In genomic region chr7:147477526-147477925, GRCh38 we compare ENCODE assay signal across 32 cellular contexts.
DNase-seq lines count a peak whose midpoint lies in the region; ATAC-seq, FAIRE-seq and TF ChIP-seq lines count a peak whose summit lies in the region.
"Had no signal": no experiment of that assay in that cellular context is flagged by ENCODE, and none has a peak within 500 bp of the region (broad histone marks: within the 10 kb centered on the region; RNA-seq: fewer than 3 reads in every experiment).

No MANE protein-coding gene starts in this region.

- no peak overlapping the region for H3K9ac ChIP-seq in SK-N-SH
- H3K9ac ChIP-seq: BLaER1; BLaER1 treated with 17β-estradiol and CSF1 and Interleukin-3, amounts not matched to agents 10 nM and 100 nM had no signal

- H3K9me3 Mint-ChIP-seq in nephron: no peaks in the 10 kb centered on the region

- no peak overlapping the region for H2AFZ ChIP-seq in SK-N-SH (ENCODE audit: low read depth)

- no peak overlapping the region for H3K4me2 ChIP-seq in SK-N-SH
- H3K4me2 ChIP-seq: A549; BLaER1; BLaER1 treated with 17β-estradiol and CSF1 and Interleukin-3, amounts not matched to agents 10 nM and 100 nM had no signal

- H3K4me3 Mint-ChIP-seq in nephron: no peak overlapping the region
- H3K4me3 Mint-ChIP-seq: B cell; CD14-positive monocyte; CD4-positive, alpha-beta memory T cell; CD4-positive, alpha-beta T cell; CD4-positive, CD25-positive, alpha-beta regulatory T cell; CD8-positive, alpha-beta memory T cell; CD8-positive, alpha-beta T cell had no signal

- 0 out of 2 replicates have a peak, but pooled peaks cover 6% of the 10 kb centered on the region for H3K9me3 ChIP-seq in SK-N-SH
- H3K9me3 ChIP-seq: A549; BE2C; BLaER1; BLaER1 treated with 17β-estradiol and CSF1 and Interleukin-3, amounts not matched to agents 10 nM and 100 nM; Caco-2 had no signal

- POLR2A ChIA-PET in SK-N-SH (lab: Yijun Ruan, JAX): no interaction called here

- CTCF ChIA-PET in SK-N-SH (lab: Yijun Ruan, JAX): interaction anchor here (0.6 to 1.1 kb wide), 3 partner anchors 14 to 438 kb away, joined by 3 read pairs; no protein-coding TSS in a partner anchor

- H3K36me3 Mint-ChIP-seq in nephron (ENCODE audit: low read depth): no peaks in the 10 kb centered on the region
- H3K36me3 Mint-ChIP-seq: CD14-positive monocyte; CD4-positive, alpha-beta memory T cell; CD4-positive, CD25-positive, alpha-beta regulatory T cell; CD8-positive, alpha-beta T cell had no signal

- ATAC-seq in SK-N-SH treated with all-trans-retinoic acid at 6 μM for 48 hours: no peak
- ATAC-seq: A549; CD8-positive, alpha-beta T cell had no signal

- no peak overlapping the region for H3K4me3 ChIP-seq in SK-N-SH (ENCODE audit: low read depth in 2 of 2, low read length in 1 of 2)
- H3K4me3 ChIP-seq: A549; BLaER1; BLaER1 treated with 17β-estradiol and CSF1 and Interleukin-3, amounts not matched to agents 10 nM and 100 nM had no signal

- FAIRE-seq in H54 (lab: Jason Lieb, UNC): no peak
- FAIRE-seq: A549, D721Med had no signal

- no peaks in the 10 kb centered on the region for H3K9me2 ChIP-seq in SK-N-SH

- H3K4me1 Mint-ChIP-seq in nephron: peaks cover 18% of the 10 kb centered on the region
- H3K4me1 Mint-ChIP-seq: B cell; CD14-positive monocyte; CD4-positive, alpha-beta memory T cell; CD4-positive, CD25-positive, alpha-beta regulatory T cell; CD8-positive, alpha-beta memory T cell had no signal

- no peaks in the 10 kb centered on the region for H3F3A ChIP-seq in SK-N-SH (replicated peaks; ENCODE audit: insufficient read depth)

- DNase-seq in SK-N-SH: no peak
- DNase-seq in H54 (ENCODE audit: insufficient read length, low spot score): no peak
- DNase-seq: 8988T; ACHN; AML-193; BE2C; C1 segment of cervical spinal cord; Caco-2; Calu3; CD4-positive, alpha-beta memory T cell; CD4-positive, alpha-beta T cell; CD4-positive, CD25-positive, alpha-beta regulatory T cell; CD8-positive, alpha-beta memory T cell; CD8-positive, alpha-beta T cell; COR-L47; DMS 273 treated with DMSO at 0.1 percent for 48 hours; DMS153; DMS53; DMS79; DMS79 treated with DMSO at 0.1 percent for 48 hours; DND-41; EL had no signal

- no peak for TF ChIP-seq POLR2A in H54 (IDR thresholded peaks at IDR 0.05; ENCODE audit: low read depth, low read length)

- peak overlapping the region in 2 of 3 experiments; percentile 34 to 36 for H3K27ac Mint-ChIP-seq in nephron
- H3K27ac Mint-ChIP-seq: B cell; CD14-positive monocyte; CD4-positive, alpha-beta memory T cell; CD4-positive, alpha-beta T cell; CD4-positive, CD25-positive, alpha-beta regulatory T cell; CD8-positive, alpha-beta memory T cell; CD8-positive, alpha-beta T cell had no signal

- peaks cover 0 to 12% of the 10 kb centered on the region in 2 experiments; a peak in 2 of 4 replicates for H3K4me1 ChIP-seq in SK-N-SH (ENCODE audit: control insufficient read depth in 1 of 2, insufficient read depth in 2 of 2, low read depth in 1 of 2, low read length in 1 of 2)
- H3K4me1 ChIP-seq: A549; BE2C; BLaER1; BLaER1 treated with 17β-estradiol and CSF1 and Interleukin-3, amounts not matched to agents 10 nM and 100 nM had no signal

- peak in 1 of 2 experiments; percentile 33; a peak in 1 of 4 replicates for TF ChIP-seq EP300 in SK-N-SH (IDR thresholded peaks at IDR 0.05; ENCODE audit: borderline replicate concordance in 1 of 2, low read depth in 1 of 2, low read length in 1 of 2)

- no peaks in the 10 kb centered on the region for H3K27me3 ChIP-seq in SK-N-SH (ENCODE audit: insufficient read depth)
- H3K27me3 ChIP-seq: BE2C; BLaER1; BLaER1 treated with 17β-estradiol and CSF1 and Interleukin-3, amounts not matched to agents 10 nM and 100 nM had no signal

- TF ChIP-seq CTCF in SK-N-SH (IDR thresholded peaks at IDR 0.05) (no peak), nephron (IDR thresholded peaks at IDR 0.05; ENCODE audit: unreplicated experiment in 3 of 3) (no peak)

- no peaks in the 10 kb centered on the region for H3K27me3 Mint-ChIP-seq in nephron (ENCODE audit: low read depth)
- H3K27me3 Mint-ChIP-seq: B cell; CD4-positive, alpha-beta memory T cell; CD4-positive, alpha-beta T cell; CD4-positive, CD25-positive, alpha-beta regulatory T cell; CD8-positive, alpha-beta memory T cell had no signal

- no peak; the same call in 1 of the 2 replicates for TF ChIP-seq RAD21 in SK-N-SH (IDR thresholded peaks at IDR 0.05; ENCODE audit: low read length)

- no peaks in the 10 kb centered on the region for H3K79me2 ChIP-seq in SK-N-SH (ENCODE audit: insufficient read depth)

- H3K27ac ChIP-seq in SK-N-SH (ENCODE audit: low read depth in 2 of 2, low read length in 1 of 2): no peak overlapping the region
- H3K27ac ChIP-seq: 22Rv1; A549; BLaER1; BLaER1 treated with 17β-estradiol and CSF1 and Interleukin-3, amounts not matched to agents 10 nM and 100 nM; C4-2B had no signal

- H4K20me1 ChIP-seq in SK-N-SH (ENCODE audit: insufficient read depth): no peaks in the 10 kb centered on the region
- H4K20me1 ChIP-seq: BLaER1; BLaER1 treated with 17β-estradiol and CSF1 and Interleukin-3, amounts not matched to agents 10 nM and 100 nM had no signal

- H3K36me3 ChIP-seq in SK-N-SH (replicated peaks in 1 of 2; ENCODE audit: control insufficient read depth in 1 of 2, insufficient read depth in 2 of 2, low read length in 1 of 2): no peaks in the 10 kb centered on the region
- H3K36me3 ChIP-seq: BE2C; BLaER1; BLaER1 treated with 17β-estradiol and CSF1 and Interleukin-3, amounts not matched to agents 10 nM and 100 nM had no signal

- WGBS in SK-N-SH (ENCODE audit: low lambda C conversion rate): 75% methylated on average over 3 of the region's 3 CpGs

TF ChIP-seq in SK-N-SH, 30 proteins besides CTCF, POLR2A, EP300 and RAD21:
- no peak for TF ChIP-seq SMC3 (IDR thresholded peaks at IDR 0.05; ENCODE audit: low read depth, low read length)
- TF ChIP-seq GATA2 (CRISPR knock-in tag; IDR thresholded peaks at IDR 0.05): peak; percentile 42

TF ChIP-seq in SK-N-SH treated with all-trans-retinoic acid at 6 μM for 48 hours, 23 proteins besides CTCF, POLR2A, EP300 and RAD21 (continues in another document):
- no peak for TF ChIP-seq ISL1 (CRISPR knock-in tag; IDR thresholded peaks at IDR 0.05)
- no peak for TF ChIP-seq POU6F1 (CRISPR knock-in tag; IDR thresholded peaks at IDR 0.05; ENCODE audit: borderline replicate concordance, low read depth)
- no peak for TF ChIP-seq ESRRG (CRISPR knock-in tag; IDR thresholded peaks at IDR 0.05)
- TF ChIP-seq CSRNP3 (CRISPR knock-in tag; IDR thresholded peaks at IDR 0.05): no peak
- no peak for TF ChIP-seq ZFP30 (CRISPR knock-in tag; IDR thresholded peaks at IDR 0.05)
- TF ChIP-seq PATZ1 (CRISPR knock-in tag; IDR thresholded peaks at IDR 0.05; ENCODE audit: borderline replicate concordance): no peak
- no peak for TF ChIP-seq BACH2 (CRISPR knock-in tag; IDR thresholded peaks at IDR 0.05; ENCODE audit: borderline replicate concordance)
- TF ChIP-seq CREB5 (CRISPR knock-in tag; IDR thresholded peaks at IDR 0.05; ENCODE audit: low read depth): no peak
